Comparison of ENCODE assay signal across 9 cellular contexts in genomic region chr3:127473244-127474024, GRCh38.
A peak's percentile ranks its signal among the peaks of the same experiment; 100 is the strongest.
DNase-seq lines count a peak whose midpoint lies in the region; ATAC-seq and TF ChIP-seq lines count a peak whose summit lies in the region.
"Had no signal": no experiment of that assay in that cellular context is flagged by ENCODE, and none has a peak within 500 bp of the region (broad histone marks: within the 10 kb centered on the region; RNA-seq: fewer than 3 reads in every experiment).

No MANE protein-coding gene starts in this region.

- H3K9me2 ChIP-seq in OCI-LY1 (ENCODE audit: low read depth, low read length), result no peaks in the 10 kb centered on the region

- no TSS peak for BruUV-seq in Calu3 (replicated peaks; lab: Mats Ljungman, UMichigan)

- no peak overlapping the region for H3K27ac ChIP-seq in OCI-LY1 (ENCODE audit: low read depth, low read length, poor library complexity, severe bottlenecking)

- peak; percentile 68 for DNase-seq in Calu3
- peak; percentile 64 for DNase-seq in GM13976 (ENCODE audit: low spot score)
- peak; percentile 96 for DNase-seq in iPS-NIHi7 (ENCODE audit: extremely low spot score)
- DNase-seq in AG08396 (ENCODE audit: low spot score), result no peak
- no peak for DNase-seq in effector memory CD8-positive, alpha-beta T cell
- no peak for DNase-seq in Right ventricle myocardium superior
- DNase-seq: left ventricle myocardium superior had no signal

- peaks cover 71% of the 10 kb centered on the region for H3K27me3 Mint-ChIP-seq in Calu3 (ENCODE audit: unreplicated experiment)
- H3K27me3 Mint-ChIP-seq in effector memory CD8-positive, alpha-beta T cell, result peaks cover 35 to 73% of the 10 kb centered on the region in 2 donors

- intact Hi-C loops in Calu3 (cut with micrococcal nuclease; ENCODE audit: unreplicated experiment) (no loop called here), Right ventricle myocardium superior (cut with DNase I) (no loop called here)

- no peak overlapping the region for H2AFZ ChIP-seq in OCI-LY1 (ENCODE audit: low read length)

- peak; percentile 86 for TF ChIP-seq CTCF in Calu3 (IDR thresholded peaks at IDR 0.05; ENCODE audit: unreplicated experiment)
- peak; percentile 26 for TF ChIP-seq CTCF in GM13976 (IDR thresholded peaks at IDR 0.05; ENCODE audit: borderline replicate concordance, control extremely low read depth, extremely low read depth, insufficient read depth, missing control alignments)
- peak; percentile 44 for TF ChIP-seq CTCF in OCI-LY1 (IDR thresholded peaks at IDR 0.05; ENCODE audit: low read length)

- no peaks in the 10 kb centered on the region for H3K4me1 ChIP-seq in OCI-LY1 (ENCODE audit: insufficient read depth, low read length, severe bottlenecking)

- H3F3A ChIP-seq in OCI-LY1 (ENCODE audit: insufficient read depth, low read length), result no peaks in the 10 kb centered on the region

- H3K9ac ChIP-seq in OCI-LY1 (ENCODE audit: low read length), result no peak overlapping the region

- no peaks in the 10 kb centered on the region for H3K9me3 ChIP-seq in OCI-LY1 (ENCODE audit: low read length)

- no peaks in the 10 kb centered on the region for H3K36me3 Mint-ChIP-seq in Calu3 (ENCODE audit: insufficient read depth, unreplicated experiment)
- H3K36me3 Mint-ChIP-seq in effector memory CD8-positive, alpha-beta T cell (ENCODE audit: insufficient read depth), result no peaks in the 10 kb centered on the region

- H3K79me2 ChIP-seq in OCI-LY1 (ENCODE audit: insufficient read depth, low read length), result no peaks in the 10 kb centered on the region

- no peaks in the 10 kb centered on the region for H4K20me1 ChIP-seq in OCI-LY1 (ENCODE audit: insufficient read depth, low read length)

- CTCF ChIA-PET in Calu3 (lab: Charles Lee), result interaction anchor here (0.6 to 1.6 kb wide), 7 partner anchors 16 to 720 kb away, joined by 3 to 5 read pairs (median 4); no protein-coding TSS in a partner anchor

- no peaks in the 10 kb centered on the region for H3K36me3 ChIP-seq in OCI-LY1 (ENCODE audit: insufficient read depth, low read length)

- peaks cover under 1% of the 10 kb centered on the region for H3K9me3 Mint-ChIP-seq in Calu3 (ENCODE audit: low read depth, unreplicated experiment)
- H3K9me3 Mint-ChIP-seq in effector memory CD8-positive, alpha-beta T cell, result no peaks in the 10 kb centered on the region

- ATAC-seq in HG03342 (IDR thresholded peaks at IDR 0.05; ENCODE audit: unreplicated experiment), result no peak
- ATAC-seq in effector memory CD8-positive, alpha-beta T cell (replicated peaks), result no peak
- ATAC-seq in Right ventricle myocardium superior (ENCODE audit: poor library complexity), result no peak
- ATAC-seq: left ventricle myocardium superior had no signal

- in situ Hi-C loops in GM13976 (cut with MboI; ENCODE audit: low sequenced_read_pairs, unreplicated experiment), result no loop called here

- H3K27me3 ChIP-seq in OCI-LY1 (ENCODE audit: insufficient read depth, low read length), result no peaks in the 10 kb centered on the region

- H3K4me3 Mint-ChIP-seq in Calu3 (ENCODE audit: low read depth, unreplicated experiment), result no peak overlapping the region
- no peak overlapping the region for H3K4me3 Mint-ChIP-seq in effector memory CD8-positive, alpha-beta T cell

- H3K27ac Mint-ChIP-seq in Calu3 (ENCODE audit: unreplicated experiment), result no peak overlapping the region
- no peak overlapping the region for H3K27ac Mint-ChIP-seq in effector memory CD8-positive, alpha-beta T cell

- no peaks in the 10 kb centered on the region for H3K4me1 Mint-ChIP-seq in Calu3 (ENCODE audit: low read depth, unreplicated experiment)
- no peaks in the 10 kb centered on the region for H3K4me1 Mint-ChIP-seq in effector memory CD8-positive, alpha-beta T cell (ENCODE audit: low read depth in 2 of 2)

- H3K4me2 ChIP-seq in OCI-LY1 (ENCODE audit: low read length), result no peak overlapping the region

- H3K4me3 ChIP-seq in OCI-LY1 (ENCODE audit: low read depth, low read length, poor library complexity, severe bottlenecking), result no peak overlapping the region

Comparison
In these comparisons a context has a peak if more than half of its experiments do, and no peak if none do; other contexts are left out.
1. DNase-seq: peak in Calu3 (single experiment), GM13976 (single experiment) and iPS-NIHi7 (single experiment); none in AG08396 (single experiment), effector memory CD8-positive, alpha-beta T cell (0 of 3) and Right ventricle myocardium superior (single experiment).
2. CTCF ChIP-seq: peak in every context shown above with its lines; median percentile 86 in Calu3; 44 in OCI-LY1; 26 in GM13976.